Comparison of ENCODE assay signal across 8 cellular contexts in genomic region chr2:205925373-205926337, GRCh38.
DNase-seq lines count a peak whose midpoint lies in the region; ATAC-seq and TF ChIP-seq lines count a peak whose summit lies in the region.

No MANE protein-coding gene starts in this region.

- peak; percentile 92 for TF ChIP-seq CTCF in VCaP (conservative IDR thresholded peaks at IDR 0.05)

- ATAC-seq in HG02610 (IDR thresholded peaks at IDR 0.05; ENCODE audit: unreplicated experiment) = peak; percentile 91

- no peak overlapping the region; the same call in 1 of the 2 replicates for H3K27ac ChIP-seq in VCaP

- DNase-seq in NCI-H1417 (lab: John Stamatoyannopoulos, UW) = peak; percentile 37 to 79 (median 57)
- DNase-seq in NCI-H1417 treated with DMSO at 0.1 percent for 48 hours (lab: John Stamatoyannopoulos, UW) = no peak
- DNase-seq in NCI-H1092 treated with DMSO at 0.1 percent for 48 hours (lab: John Stamatoyannopoulos, UW) = peak; percentile 45
- peak; percentile 43 to 52 for DNase-seq in T47D (ENCODE audit: low read depth in 1 of 2, low spot score in 1 of 2)
- DNase-seq in inferior parietal cortex (ENCODE audit: extremely low spot score) = peak; percentile 60
- peak; percentile 72 for DNase-seq in stimulated activated CD4-positive, alpha-beta T cell treated with anti-CD3 and anti-CD28 coated beads, Interleukin-12 subunit alpha, Interleukin-12 subunit beta, amount 100 ng/mL, for 4 hours

- in situ Hi-C loops in T47D (cut with HindIII; ENCODE audit: low pct_unique_long_range_greater_than_20kb, low sequenced_read_pairs) = no loop called here
